8 cellular contexts compared by ENCODE assay signal in genomic region chr4:13654158-13654797, GRCh38. TPM values are rescaled to one million over a fixed set of nuclear protein-coding genes. Genes with fewer than 3 reads are reported as not detected.
DNase-seq lines count a peak whose midpoint lies in the region; ATAC-seq and TF ChIP-seq lines count a peak whose summit lies in the region.

No MANE protein-coding gene starts in this region.

- H3K4me3 ChIP-seq in CD8-positive, alpha-beta memory T cell (ENCODE audit: low read length), result peak overlapping the region; percentile 88
- H3K4me3 ChIP-seq in NT2/D1 (ENCODE audit: insufficient read length, low read depth) (peak overlapping the region; percentile 79), epithelial cell of proximal tubule (ENCODE audit: low read depth, low read length) (peak overlapping the region; percentile 66), mononuclear cell (ENCODE audit: low read length) (peak overlapping the region; percentile 39)

- H3K4me1 ChIP-seq in CD8-positive, alpha-beta memory T cell (ENCODE audit: insufficient read depth, low read length), result no peaks in the 10 kb centered on the region
- H3K4me1 ChIP-seq in NT2/D1 (ENCODE audit: insufficient read depth, insufficient read length) (no peaks in the 10 kb centered on the region), mononuclear cell (ENCODE audit: insufficient read depth, low read length) (peaks cover 15% of the 10 kb centered on the region)

- peaks cover 3% of the 10 kb centered on the region for H3K27me3 ChIP-seq in CD8-positive, alpha-beta memory T cell (ENCODE audit: insufficient read depth, low read length, poor library complexity, severe bottlenecking)
- no peaks in the 10 kb centered on the region for H3K27me3 ChIP-seq in NT2/D1 (ENCODE audit: insufficient read depth, insufficient read length)
- H3K27me3 ChIP-seq in mononuclear cell (ENCODE audit: insufficient read depth, low read length), result no peaks in the 10 kb centered on the region

- H3K9me3 ChIP-seq in CD8-positive, alpha-beta memory T cell (ENCODE audit: low read length), result no peaks in the 10 kb centered on the region
- H3K9me3 ChIP-seq in NT2/D1 (ENCODE audit: insufficient read depth, low read length) (no peaks in the 10 kb centered on the region; the same call in 1 of the 2 replicates), mononuclear cell (ENCODE audit: low read depth, low read length) (no peaks in the 10 kb centered on the region)

- peak; percentile 89 for TF ChIP-seq CTCF in epithelial cell of proximal tubule (conservative IDR thresholded peaks at IDR 0.05; ENCODE audit: low read depth, low read length)

- no peaks in the 10 kb centered on the region for H3K36me3 ChIP-seq in CD8-positive, alpha-beta memory T cell (ENCODE audit: insufficient read depth, low read length)
- no peaks in the 10 kb centered on the region for H3K36me3 ChIP-seq in NT2/D1 (ENCODE audit: insufficient read depth, insufficient read length, low read length)

- peaks cover 10 to 24% (median 20%) of the 10 kb centered on the region in 3 donors for H3K4me1 Mint-ChIP-seq in CD8-positive, alpha-beta memory T cell

- H3K27me3 Mint-ChIP-seq in CD8-positive, alpha-beta memory T cell, result peaks cover 6 to 17% of the 10 kb centered on the region in 2 donors

- peak overlapping the region; percentile 67 for H3K9ac ChIP-seq in NT2/D1 (ENCODE audit: insufficient read length, low read depth)

- CTCF ChIA-PET in CD8-positive, alpha-beta memory T cell (lab: Charles Lee), result interaction anchor here (0.7 to 3.7 kb wide), 15 partner anchors 13 to 1803 kb away, joined by 3 to 65 read pairs (median 4); partner anchors contain the start of gene BOD1L1

- peak overlapping the region; percentile 86 to 97 (median 89) for H3K4me3 Mint-ChIP-seq in CD8-positive, alpha-beta memory T cell

- H3K9me3 Mint-ChIP-seq in CD8-positive, alpha-beta memory T cell, result no peaks in the 10 kb centered on the region

- no peaks in the 10 kb centered on the region for H3K36me3 Mint-ChIP-seq in CD8-positive, alpha-beta memory T cell

- POLR2A ChIA-PET in CD8-positive, alpha-beta memory T cell (lab: Charles Lee), result interaction anchor here (1.7 kb wide), 1 partner anchor 26 kb away, joined by 9 read pairs; the partner anchor contains the start of gene BOD1L1

- H3K27ac ChIP-seq in CD8-positive, alpha-beta memory T cell (ENCODE audit: low read depth, low read length), result no peak overlapping the region

- DNase-seq in CD8-positive, alpha-beta memory T cell, result peak; percentile 61 to 82 (median 64)
- DNase-seq in NT2/D1 (ENCODE audit: low read depth, low spot score) (peak; percentile 88), activated T-cell treated with anti-CD3 and anti-CD28 coated beads for 4 hours (peak; percentile 70), epithelial cell of proximal tubule (ENCODE audit: low read depth) (no peak)
- peak; percentile 67 to 74 for DNase-seq in stimulated activated CD8-positive, alpha-beta memory T cell treated with anti-CD3 and anti-CD28 coated beads, Interleukin-2, amount 100 ng/mL, for 48 hours (ENCODE audit: low read depth in 2 of 2)

- ATAC-seq in GM19467 (IDR thresholded peaks at IDR 0.05; ENCODE audit: unreplicated experiment), result peak; percentile 90
- peak; percentile 72 for ATAC-seq in HG03575 (IDR thresholded peaks at IDR 0.05; ENCODE audit: extremely low read depth, insufficient number of reproducible peaks, low FRiP score, unreplicated experiment)

- H3K27ac Mint-ChIP-seq in CD8-positive, alpha-beta memory T cell, result peak overlapping the region in 3 of 8 donors; percentile 12 to 43 (median 12)

RNA-seq across cellular contexts. Expression of gene BOD1L1, which starts 26.8 kb away (rescaled TPM):
- 10 to 100 TPM; 35.1 to 37.1 TPM for total RNA-seq in CD8-positive, alpha-beta memory T cell
- polyA plus RNA-seq in CD8-positive, alpha-beta memory T cell, result 6.4 TPM
- total RNA-seq in epithelial cell of proximal tubule (12.7 and 20.6 TPM in 2 replicates), mononuclear cell (48.7 TPM)
